In genomic region chr13:41680900-41681299, GRCh38 we compare ENCODE assay signal across 33 cellular contexts.
"Had no signal": no experiment of that assay in that cellular context is flagged by ENCODE, and none has a peak within 500 bp of the region (broad histone marks: within the 10 kb centered on the region; RNA-seq: fewer than 3 reads in every experiment).

No MANE protein-coding gene starts in this region.

- H3K9me3 Mint-ChIP-seq: activated CD4-positive, alpha-beta T cell treated with anti-CD3 and anti-CD28 coated beads, Interleukin-2, amount 10 ng/mL, durations not matched to agents 7 days and 5 days; activated CD8-positive, alpha-beta T cell treated with anti-CD3 and anti-CD28 coated beads for 36 hours; activated naive CD4-positive, alpha-beta T cell treated with anti-CD3 and anti-CD28 coated beads for 36 hours; activated naive CD4-positive, alpha-beta T cell treated with anti-CD3 and anti-CD28 coated beads, Interleukin-2, amount 50 U/mL, for 24 hours; activated naive CD8-positive, alpha-beta T cell treated with anti-CD3 and anti-CD28 coated beads, Interleukin-2, amount 50 U/mL, for 24 hours; activated T-helper 1 cell treated with anti-CD3 and anti-CD28 coated beads, Interleukin-12 subunit alpha, Interleukin-12 subunit beta, Interleukin-2, Interleukin-4 antibody, amounts not matched to agents 30 ng/mL and 10 ng/mL and 1 ng/mL, durations not matched to agents 14 hours and 24 hours and 36 hours; activated T-helper 2 cell treated with anti-CD3 and anti-CD28 coated beads, Interferon-gamma antibody, Interleukin-2, Interleukin-4, amounts not matched to agents 10 μg/mL and 5 μg/mL and 100 μg/mL, durations not matched to agents 14 hours and 24 hours and 36 hours; effector memory CD8-positive, alpha-beta T cell; T-helper 2 cell treated with Interferon-gamma antibody and Interleukin-4, amounts not matched to agents 5 μg/mL and 100 μg/mL, for 36 hours had no signal

- H3K27ac ChIP-seq: adrenal gland, body of pancreas, epithelial cell of prostate, WERI-Rb-1 had no signal

- H3K4me3 Mint-ChIP-seq: activated CD4-positive, alpha-beta T cell treated with anti-CD3 and anti-CD28 coated beads, Interleukin-2, amount 10 ng/mL, durations not matched to agents 7 days and 5 days; activated CD8-positive, alpha-beta T cell treated with anti-CD3 and anti-CD28 coated beads for 36 hours; activated naive CD4-positive, alpha-beta T cell treated with anti-CD3 and anti-CD28 coated beads for 36 hours; activated naive CD4-positive, alpha-beta T cell treated with anti-CD3 and anti-CD28 coated beads, Interleukin-2, amount 50 U/mL, for 24 hours; activated naive CD8-positive, alpha-beta T cell treated with anti-CD3 and anti-CD28 coated beads for 36 hours; activated naive CD8-positive, alpha-beta T cell treated with anti-CD3 and anti-CD28 coated beads, Interleukin-2, amount 50 U/mL, for 24 hours; activated T-helper 1 cell treated with anti-CD3 and anti-CD28 coated beads, Interleukin-12 subunit alpha, Interleukin-12 subunit beta, Interleukin-2, Interleukin-4 antibody, amounts not matched to agents 30 ng/mL and 10 ng/mL and 1 ng/mL, durations not matched to agents 14 hours and 24 hours and 36 hours; effector memory CD8-positive, alpha-beta T cell; T-helper 17 cell; T-helper 2 cell treated with Interferon-gamma antibody and Interleukin-4, amounts not matched to agents 5 μg/mL and 100 μg/mL, for 36 hours had no signal

- H3K4me1 Mint-ChIP-seq: activated CD4-positive, alpha-beta T cell treated with anti-CD3 and anti-CD28 coated beads, Interleukin-2, amount 10 ng/mL, durations not matched to agents 7 days and 5 days; T-helper 17 cell had no signal

- H3K36me3 ChIP-seq: WERI-Rb-1 had no signal

- H3K27ac Mint-ChIP-seq: activated CD4-positive, alpha-beta T cell treated with anti-CD3 and anti-CD28 coated beads, Interleukin-2, amount 10 ng/mL, durations not matched to agents 7 days and 5 days; activated CD8-positive, alpha-beta T cell treated with anti-CD3 and anti-CD28 coated beads for 36 hours; activated naive CD4-positive, alpha-beta T cell treated with anti-CD3 and anti-CD28 coated beads for 36 hours; activated naive CD4-positive, alpha-beta T cell treated with anti-CD3 and anti-CD28 coated beads, Interleukin-2, amount 50 U/mL, for 24 hours; activated naive CD8-positive, alpha-beta T cell treated with anti-CD3 and anti-CD28 coated beads for 36 hours; activated naive CD8-positive, alpha-beta T cell treated with anti-CD3 and anti-CD28 coated beads, Interleukin-2, amount 50 U/mL, for 24 hours; activated T-helper 1 cell treated with anti-CD3 and anti-CD28 coated beads, Interleukin-12 subunit alpha, Interleukin-12 subunit beta, Interleukin-2, Interleukin-4 antibody, amounts not matched to agents 30 ng/mL and 10 ng/mL and 1 ng/mL, durations not matched to agents 14 hours and 24 hours and 36 hours; activated T-helper 2 cell treated with anti-CD3 and anti-CD28 coated beads, Interferon-gamma antibody, Interleukin-2, Interleukin-4, amounts not matched to agents 10 μg/mL and 5 μg/mL and 100 μg/mL, durations not matched to agents 14 hours and 24 hours and 36 hours; T-helper 2 cell treated with Interferon-gamma antibody and Interleukin-4, amounts not matched to agents 5 μg/mL and 100 μg/mL, for 36 hours had no signal

- H3K4me1 ChIP-seq: adrenal gland had no signal

- H3K27me3 ChIP-seq: adrenal gland, body of pancreas had no signal

- H3K27me3 Mint-ChIP-seq: activated CD4-positive, alpha-beta T cell treated with anti-CD3 and anti-CD28 coated beads, Interleukin-2, amount 10 ng/mL, durations not matched to agents 7 days and 5 days; activated CD8-positive, alpha-beta T cell treated with anti-CD3 and anti-CD28 coated beads for 36 hours; activated naive CD4-positive, alpha-beta T cell treated with anti-CD3 and anti-CD28 coated beads, Interleukin-2, amount 50 U/mL, for 24 hours; activated naive CD8-positive, alpha-beta T cell treated with anti-CD3 and anti-CD28 coated beads for 36 hours; activated naive CD8-positive, alpha-beta T cell treated with anti-CD3 and anti-CD28 coated beads, Interleukin-2, amount 50 U/mL, for 24 hours; effector memory CD8-positive, alpha-beta T cell; T-helper 17 cell had no signal

- DNase-seq: activated CD4-positive, alpha-beta T cell treated with anti-CD3 and anti-CD28 coated beads for 4 hours; activated CD4-positive, alpha-beta T cell treated with anti-CD3 and anti-CD28 coated beads, Interleukin-2, amount 10 ng/mL, durations not matched to agents 7 days and 5 days; activated CD4-positive, alpha-beta T cell treated with anti-CD3 and anti-CD28 coated beads, Interleukin-2, amount 50 U/mL, for 48 hours; activated CD4-positive, CD25-positive, alpha-beta regulatory T cell; activated CD4-positive, CD25-positive, alpha-beta regulatory T cell treated with anti-CD3 and anti-CD28 coated beads, Interleukin-2, amount 50 U/mL, for 72 hours; activated CD8-positive, alpha-beta memory T cell treated with anti-CD3 and anti-CD28 coated beads for 24 hours; activated CD8-positive, alpha-beta T cell treated with anti-CD3 and anti-CD28 coated beads for 36 hours; activated effector memory CD4-positive, alpha-beta T cell treated with anti-CD3 and anti-CD28 coated beads, Interleukin-2, amount 50 U/mL, for 16 hours; activated naive CD4-positive, alpha-beta T cell treated with anti-CD3 and anti-CD28 coated beads for 36 hours; activated naive CD8-positive, alpha-beta T cell treated with anti-CD3 and anti-CD28 coated beads for 36 hours; activated naive CD8-positive, alpha-beta T cell treated with anti-CD3 and anti-CD28 coated beads, Interleukin-2, amount 50 U/mL, for 24 hours; activated T-cell treated with anti-CD3 and anti-CD28 coated beads, Interleukin-2, amount 50 U/mL, for 1 hour; activated T-cell treated with anti-CD3 and anti-CD28 coated beads, Interleukin-2, amount 50 U/mL, for 48 hours; adrenal gland; amygdala; aorta; body of pancreas; caudate nucleus; cortex of kidney; dermis blood vessel endothelial cell; effector CD4-positive, alpha-beta T cell; effector memory CD8-positive, alpha-beta T cell; foreskin fibroblast; head of caudate nucleus; T-helper 1 cell; T-helper 17 cell; T1000; WERI-Rb-1 had no signal

- H3K9me3 ChIP-seq: adrenal gland, body of pancreas had no signal

- H3K4me3 ChIP-seq: adrenal gland, body of pancreas had no signal
